ENCODE assay signal across 8 cellular contexts in the genomic region with DNA sequence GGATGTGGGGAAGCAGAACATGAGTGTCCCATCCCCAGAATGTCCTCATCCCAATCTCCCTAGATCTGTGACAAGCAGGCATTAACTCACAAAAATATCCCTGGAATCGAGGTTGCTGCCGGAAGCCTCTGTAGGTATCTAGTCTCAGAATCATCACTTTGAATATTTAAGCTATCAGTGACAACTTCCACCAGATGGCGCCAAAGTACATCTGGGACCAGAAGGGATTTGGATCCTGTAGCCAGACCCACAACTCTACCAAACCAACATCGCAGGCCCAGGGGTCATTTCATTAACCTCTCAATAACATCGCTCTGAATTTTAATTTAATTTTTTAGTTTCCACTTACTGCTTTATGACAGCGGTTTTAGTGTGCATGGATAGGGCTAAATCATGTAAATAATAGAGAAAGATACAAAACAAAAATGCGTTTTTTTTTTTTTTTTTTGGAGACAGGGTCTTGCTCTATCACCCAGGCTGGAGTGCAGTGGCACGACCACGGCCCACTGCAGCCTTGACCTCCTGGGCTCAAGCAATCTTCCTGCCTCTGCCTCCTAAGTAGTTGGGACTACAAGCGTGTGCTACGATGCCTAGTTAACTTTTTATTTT. TPM values are rescaled to one million over a fixed set of nuclear protein-coding genes. Genes with fewer than 3 reads are reported as not detected.
DNase-seq lines count a peak whose midpoint lies in the region; ATAC-seq and TF ChIP-seq lines count a peak whose summit lies in the region.

No MANE protein-coding gene starts in this region.

- peaks cover 5% of the 10 kb centered on the region for H3K36me3 Mint-ChIP-seq in WTC11

- H3K4me3 Mint-ChIP-seq in WTC11 = peak overlapping the region; percentile 40

- H3K27me3 Mint-ChIP-seq in WTC11 (ENCODE audit: low read depth) = peaks cover 7% of the 10 kb centered on the region

- H3K9me3 ChIP-seq in breast epithelium = no peaks in the 10 kb centered on the region

- DNase-seq in DMS53 (lab: John Stamatoyannopoulos, UW) = peak; percentile 90
- peak; percentile 88 for DNase-seq in NCI-H345 (lab: John Stamatoyannopoulos, UW)
- DNase-seq in WTC11 (ENCODE audit: low spot score) = peak; percentile 83
- DNase-seq in breast epithelium (ENCODE audit: low spot score in 2 of 2) = peak; percentile 57 to 76
- peak; percentile 84 for DNase-seq in islet precursor cell
- DNase-seq in stimulated activated CD4-positive, alpha-beta T cell treated with anti-CD3 and anti-CD28 coated beads, Interleukin-1b, Interleukin-23, amount 100 ng/mL, for 4 hours (ENCODE audit: low read depth in 2 of 2) = peak; percentile 53 to 77

- intact Hi-C loops in breast epithelium (cut with DNase I; ENCODE audit: low total_unique reads) = no loop called here

- H3K36me3 ChIP-seq in breast epithelium = no peaks in the 10 kb centered on the region

- POLR2A ChIA-PET in WTC11 (lab: Charles Lee) = interaction anchor here (0.7 kb wide), 1 partner anchor 927 kb away, joined by 3 read pairs; no protein-coding TSS in a partner anchor

- CTCF ChIA-PET in WTC11 (lab: Charles Lee) = interaction anchor here (0.6 to 3.4 kb wide), 50 partner anchors 9 to 742 kb away, joined by 3 to 74 read pairs (median 3); partner anchors contain the start of genes ACCS and C11orf96

- H3K4me1 Mint-ChIP-seq in WTC11 = peaks cover 16% of the 10 kb centered on the region

- ATAC-seq in HG02973 (IDR thresholded peaks at IDR 0.05; ENCODE audit: unreplicated experiment) (peak; percentile 44), WTC11 (peak; percentile 42), HG03280 (IDR thresholded peaks at IDR 0.05; ENCODE audit: unreplicated experiment) (no peak)

- H3K4me3 ChIP-seq in breast epithelium = no peak overlapping the region

- peak; percentile 50 for TF ChIP-seq CTCF in WTC11 (IDR thresholded peaks at IDR 0.05)
- TF ChIP-seq CTCF in breast epithelium (IDR thresholded peaks at IDR 0.05) = peak; percentile 36 to 78 (median 62)

- H3K27ac Mint-ChIP-seq in WTC11 = no peak overlapping the region

- H3K9me3 Mint-ChIP-seq in WTC11 = peaks cover 9% of the 10 kb centered on the region

- no peaks in the 10 kb centered on the region for H3K4me1 ChIP-seq in breast epithelium

- no peak overlapping the region for H3K27ac ChIP-seq in breast epithelium

- H3K27me3 ChIP-seq in breast epithelium = no peaks in the 10 kb centered on the region

- TF ChIP-seq POLR2A in breast epithelium (IDR thresholded peaks at IDR 0.05) = no peak

TF ChIP-seq in WTC11, 78 proteins besides CTCF, POLR2A, EP300 and RAD21:
- TF ChIP-seq SMAD4 (CRISPR knock-in tag; IDR thresholded peaks at IDR 0.05) (no peak), ZNF121 (CRISPR knock-in tag; IDR thresholded peaks at IDR 0.05) (0 out of 2 replicates have a peak, but pooled peaks have one; percentile 40)

RNA-seq across cellular contexts. Expression of gene EXT2, which starts 1.1 kb away (rescaled TPM):
- total RNA-seq in WTC11 (2021) (36.4 to 39.1 TPM (median 38.6 TPM) in 3 replicates), breast epithelium (100 to 1,000 TPM in 1 of 3 donors, 10 to 100 TPM in 2; 82.1 to 108 (median 96.9) TPM)

RNA-seq across cellular contexts. Expression of gene ACCS, which starts 28.3 kb away (rescaled TPM):
- total RNA-seq in WTC11 (2021) (10.5 to 14.5 TPM (median 13.9 TPM) in 3 replicates), breast epithelium (10 to 100 TPM; 21.0 to 35.0 (median 23.0) TPM)

RNA-seq across cellular contexts. Expression of gene ACCSL, which starts 46.6 kb away (rescaled TPM):
- total RNA-seq in WTC11 (2021) = not detected in 3 replicates
- not detected for total RNA-seq in breast epithelium
